In genomic region chr3:197559662-197560061, GRCh38 we compare ENCODE assay signal across 25 cellular contexts.
"Had no signal": no experiment of that assay in that cellular context is flagged by ENCODE, and none has a peak within 500 bp of the region (broad histone marks: within the 10 kb centered on the region; RNA-seq: fewer than 3 reads in every experiment).

No MANE protein-coding gene starts in this region.

- H3K9me3 ChIP-seq: lower lobe of right lung, ovary, tibial nerve, uterus had no signal

- H3K27ac ChIP-seq: epithelial cell of prostate, lower lobe of right lung, ovary, spleen, tibial nerve, uterus had no signal

- H3K36me3 Mint-ChIP-seq: T-cell had no signal

- H3K27me3 ChIP-seq: ovary, uterus had no signal

- DNase-seq: activated CD4-positive, alpha-beta T cell treated with anti-CD3 and anti-CD28 coated beads for 36 hours; activated CD4-positive, CD25-positive, alpha-beta regulatory T cell; activated CD8-positive, alpha-beta T cell treated with anti-CD3 and anti-CD28 coated beads, Interleukin-2, amount 10 ng/mL, durations not matched to agents 7 days and 5 days; activated effector memory CD4-positive, alpha-beta T cell treated with Interleukin-2 at 50 U/mL for 16 hours; activated naive CD4-positive, alpha-beta T cell treated with Interleukin-2 at 50 U/mL for 16 hours; anterior cingulate cortex; dermis blood vessel endothelial cell; effector CD4-positive, alpha-beta T cell; islet precursor cell; lower lobe of right lung; mesenchymal stem cell; ovary; right cardiac atrium; spleen; stimulated activated naive CD4-positive, alpha-beta T cell; T-cell; uterus had no signal

- H3K4me1 ChIP-seq: uterus had no signal

- H3K27ac Mint-ChIP-seq: activated CD4-positive, alpha-beta T cell treated with anti-CD3 and anti-CD28 coated beads for 36 hours; activated CD8-positive, alpha-beta T cell treated with anti-CD3 and anti-CD28 coated beads, Interleukin-2, amount 10 ng/mL, durations not matched to agents 7 days and 5 days; activated naive CD8-positive, alpha-beta T cell; nephron; T-cell had no signal

- H3K4me1 Mint-ChIP-seq: nephron had no signal

- H3K4me3 ChIP-seq: lower lobe of right lung, ovary, spleen, tibial nerve, uterus had no signal

- H3K4me3 Mint-ChIP-seq: activated CD4-positive, alpha-beta T cell treated with anti-CD3 and anti-CD28 coated beads for 36 hours; activated CD8-positive, alpha-beta T cell treated with anti-CD3 and anti-CD28 coated beads, Interleukin-2, amount 10 ng/mL, durations not matched to agents 7 days and 5 days; activated naive CD8-positive, alpha-beta T cell; T-cell had no signal

- H3K36me3 ChIP-seq: lower lobe of right lung, ovary, spleen, tibial nerve, uterus had no signal

- FAIRE-seq: bronchial epithelial cell, colon, endometrium, frontal cortex had no signal

- ATAC-seq: activated CD4-positive, alpha-beta T cell treated with anti-CD3 and anti-CD28 coated beads for 36 hours; activated CD8-positive, alpha-beta T cell treated with anti-CD3 and anti-CD28 coated beads, Interleukin-2, amount 10 ng/mL, durations not matched to agents 7 days and 5 days; lower lobe of right lung; right cardiac atrium; T-cell had no signal
